19 cellular contexts compared by ENCODE assay signal in the genomic region with DNA sequence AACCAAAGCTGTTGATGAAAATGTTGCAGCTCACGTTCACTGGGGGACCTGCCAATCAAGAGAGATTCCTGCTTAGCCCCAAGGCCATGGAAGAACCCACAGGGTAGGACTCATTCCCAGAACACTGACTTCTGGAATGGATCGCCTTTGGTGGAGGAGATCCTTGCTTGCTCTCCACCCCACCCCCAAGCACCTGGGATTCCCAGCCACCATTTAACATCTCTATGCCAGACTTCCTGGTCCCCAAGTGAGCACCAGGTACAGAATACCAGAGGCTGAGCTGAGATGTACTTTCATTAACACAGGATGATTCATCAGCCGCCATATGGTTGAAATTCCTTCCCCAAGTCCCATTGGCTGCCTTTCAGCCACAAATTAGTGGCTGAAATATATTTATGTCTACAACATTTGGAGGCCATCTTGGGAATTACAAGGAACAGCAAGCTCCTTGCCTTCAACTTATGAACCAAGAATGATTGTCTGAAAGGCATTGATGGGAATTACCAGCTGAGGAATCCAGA. TPM values are rescaled to one million over a fixed set of nuclear protein-coding genes. Genes with fewer than 3 reads are reported as not detected.
"Had no signal": no experiment of that assay in that cellular context is flagged by ENCODE, and none has a peak within 500 bp of the region (broad histone marks: within the 10 kb centered on the region; RNA-seq: fewer than 3 reads in every experiment).

No MANE protein-coding gene starts in this region.

- H3K4me3 Mint-ChIP-seq: activated CD4-positive, alpha-beta memory T cell treated with anti-CD3 and anti-CD28 coated beads for 36 hours; activated naive CD8-positive, alpha-beta T cell; neural progenitor cell had no signal

- H3K4me3 ChIP-seq: breast epithelium, esophagus muscularis mucosa, gastrocnemius medialis, neural progenitor cell, ovary, stomach, thoracic aorta had no signal

- H3K9me3 Mint-ChIP-seq: activated CD4-positive, alpha-beta memory T cell treated with anti-CD3 and anti-CD28 coated beads for 36 hours; neural progenitor cell had no signal

- H3K27ac Mint-ChIP-seq: activated CD4-positive, alpha-beta memory T cell treated with anti-CD3 and anti-CD28 coated beads for 36 hours; activated naive CD8-positive, alpha-beta T cell; neural progenitor cell had no signal

- H3K27me3 Mint-ChIP-seq: activated CD4-positive, alpha-beta memory T cell treated with anti-CD3 and anti-CD28 coated beads for 36 hours; activated naive CD8-positive, alpha-beta T cell had no signal

- H3K36me3 Mint-ChIP-seq: activated CD4-positive, alpha-beta memory T cell treated with anti-CD3 and anti-CD28 coated beads for 36 hours; activated naive CD8-positive, alpha-beta T cell; neural progenitor cell had no signal

- DNase-seq: activated CD4-positive, alpha-beta memory T cell treated with anti-CD3 and anti-CD28 coated beads for 36 hours; activated CD4-positive, alpha-beta T cell treated with anti-CD3 and anti-CD28 coated beads for 1 hour; activated gamma-delta T cell; activated T-cell treated with anti-CD3 and anti-CD28 coated beads, Interleukin-2, amount 50 U/mL, for 48 hours; gastrocnemius medialis; kidney; left ventricle myocardium superior; ovary; stimulated activated CD4-positive, alpha-beta T cell treated with anti-CD3 and anti-CD28 coated beads, Interleukin-15, amount 100 ng/mL, for 24 hours; stimulated activated CD4-positive, alpha-beta T cell treated with anti-CD3 and anti-CD28 coated beads, Interleukin-4, amount 100 ng/mL, for 4 hours; stomach had no signal

RNA-seq across cellular contexts. Expression of a gene that starts 37.9 kb away (rescaled TPM):
- total RNA-seq: activated CD4-positive, alpha-beta memory T cell treated with anti-CD3 and anti-CD28 coated beads for 36 hours; breast epithelium; esophagus muscularis mucosa; gastrocnemius medialis; kidney; left ventricle myocardium superior; mesenteric fat pad; ovary; renal cortical epithelial cell; stomach; thoracic aorta; ureter had no signal
